1 cellular context compared by ENCODE assay signal in the genomic region with DNA sequence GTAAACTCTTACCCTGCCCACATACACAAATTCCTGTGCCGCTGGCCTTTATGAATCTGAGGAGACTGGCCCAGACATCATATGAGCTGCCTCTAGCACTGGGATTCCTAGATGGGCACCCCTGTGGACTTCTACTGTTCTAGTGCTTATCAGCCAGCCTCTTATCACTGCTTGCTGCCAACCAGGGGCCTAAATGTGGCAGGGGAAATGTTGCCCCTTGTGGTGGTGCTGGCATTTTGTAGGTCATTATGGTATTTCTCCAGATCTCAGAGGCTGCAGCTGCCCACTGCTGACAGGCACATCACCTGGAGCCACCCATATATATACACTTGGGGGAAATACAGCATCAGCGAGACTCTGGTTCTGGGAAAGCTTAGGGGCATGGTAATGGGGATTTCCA.
TF ChIP-seq lines count a peak whose summit lies in the region.

No MANE protein-coding gene starts in this region.

TF ChIP-seq in H1, 55 proteins besides CTCF, POLR2A, EP300 and RAD21:
- TF ChIP-seq SAP30 (IDR thresholded peaks at IDR 0.05; ENCODE audit: insufficient read depth, insufficient replicate concordance, low read length): no peak
- peak; percentile 43; the same call in 1 of the 2 replicates for TF ChIP-seq YY1 (IDR thresholded peaks at IDR 0.05; ENCODE audit: low read depth, low read length)
- no peak for TF ChIP-seq JUN (IDR thresholded peaks at IDR 0.05; ENCODE audit: low read depth, low read length)
